ENCODE assay signal across 14 cellular contexts in genomic region chr11:14584595-14584994, GRCh38. TPM values are rescaled to one million over a fixed set of nuclear protein-coding genes. Genes with fewer than 3 reads are reported as not detected.
DNase-seq lines count a peak whose midpoint lies in the region; ATAC-seq and TF ChIP-seq lines count a peak whose summit lies in the region.
"Had no signal": no experiment of that assay in that cellular context is flagged by ENCODE, and none has a peak within 500 bp of the region (broad histone marks: within the 10 kb centered on the region; RNA-seq: fewer than 3 reads in every experiment).

No MANE protein-coding gene starts in this region.

- DNase-seq in Calu3: peak; percentile 2
- peak in 1 of 3 donors; percentile 67 for DNase-seq in Peyer's patch
- DNase-seq in hepatocyte (ENCODE audit: low spot score): peak; percentile 63
- peak; percentile 47 to 61 for DNase-seq in trophoblast cell
- DNase-seq in activated CD4-positive, alpha-beta T cell treated with anti-CD3 and anti-CD28 coated beads, Interleukin-2, amount 50 U/mL, for 4 hours: no peak
- DNase-seq in GM23338 (ENCODE audit: low spot score): no peak
- DNase-seq: activated gamma-delta T cell treated with Interleukin-2 at 50 U/mL for 16 hours, cortex of kidney, NCI-H510A, WERI-Rb-1 had no signal

- H4K12ac ChIP-seq in trophoblast cell (ENCODE audit: low read depth, low read length): no peak overlapping the region

- H3K9me2 ChIP-seq in hepatocyte (replicated peaks; ENCODE audit: insufficient read depth) (no peaks in the 10 kb centered on the region), GM23338 (ENCODE audit: insufficient read depth) (no peaks in the 10 kb centered on the region)

- H3K79me2 ChIP-seq in hepatocyte (no peaks in the 10 kb centered on the region), trophoblast cell (ENCODE audit: control insufficient read depth, insufficient read depth, low read length, poor library complexity) (no peaks in the 10 kb centered on the region), GM23338 (replicated peaks; ENCODE audit: insufficient read depth) (no peaks in the 10 kb centered on the region)

- ATAC-seq in GM23338 (no peak), HG03378 (IDR thresholded peaks at IDR 0.05; ENCODE audit: unreplicated experiment) (no peak)
- ATAC-seq: GM12878, HCT116 had no signal

- no peak overlapping the region for H4K8ac ChIP-seq in trophoblast cell (ENCODE audit: low read depth, low read length)

- H3K14ac ChIP-seq in trophoblast cell (ENCODE audit: low read length): no peak overlapping the region

- 34% methylated on average over 2 of the region's 2 CpGs for WGBS in hepatocyte (ENCODE audit: low lambda C conversion rate, missing lambda C conversion rate)
- WGBS in trophoblast cell (ENCODE audit: extremely low coverage, insufficient coverage, insufficient read length): no CpG with 5 or more reads among the region's 2 CpGs

- H3K27ac Mint-ChIP-seq in Calu3 (ENCODE audit: unreplicated experiment) (peak overlapping the region; percentile 13), GM23338 (no peak overlapping the region)

- H2AK5ac ChIP-seq in trophoblast cell (ENCODE audit: low read length): no peak overlapping the region

- no peak for TF ChIP-seq POLR2A in Peyer's patch (IDR thresholded peaks at IDR 0.05)

- H2BK12ac ChIP-seq in trophoblast cell (ENCODE audit: low read length): no peak overlapping the region

- H3K9me3 Mint-ChIP-seq in Calu3 (ENCODE audit: low read depth, unreplicated experiment): peaks cover 3% of the 10 kb centered on the region
- no peaks in the 10 kb centered on the region for H3K9me3 Mint-ChIP-seq in GM23338

- H3K27me3 Mint-ChIP-seq in Calu3 (ENCODE audit: unreplicated experiment): no peaks in the 10 kb centered on the region
- no peaks in the 10 kb centered on the region for H3K27me3 Mint-ChIP-seq in GM23338 (ENCODE audit: insufficient read depth, low read depth, poor library complexity)

- H4K20me1 ChIP-seq in hepatocyte (ENCODE audit: insufficient read depth, poor library complexity, severe bottlenecking) (no peaks in the 10 kb centered on the region), GM23338 (replicated peaks; ENCODE audit: insufficient read depth) (no peaks in the 10 kb centered on the region)

- H3K36me3 ChIP-seq in Peyer's patch: no peaks in the 10 kb centered on the region
- no peaks in the 10 kb centered on the region for H3K36me3 ChIP-seq in hepatocyte (replicated peaks; ENCODE audit: insufficient read depth, low read depth)
- no peaks in the 10 kb centered on the region for H3K36me3 ChIP-seq in trophoblast cell (ENCODE audit: control insufficient read depth in 1 of 2, insufficient read depth in 2 of 2, low read length in 2 of 2)
- no peaks in the 10 kb centered on the region for H3K36me3 ChIP-seq in GM23338 (ENCODE audit: insufficient read depth)
- H3K36me3 ChIP-seq: WERI-Rb-1 had no signal

- intact Hi-C loops in Calu3 (cut with micrococcal nuclease; ENCODE audit: unreplicated experiment): no loop called here

- no peak overlapping the region for H2BK5ac ChIP-seq in trophoblast cell (ENCODE audit: low read depth, low read length, poor library complexity)

- H2AFZ ChIP-seq in hepatocyte (no peak overlapping the region), trophoblast cell (ENCODE audit: insufficient read depth, low read length, poor library complexity) (no peak overlapping the region), GM23338 (no peak overlapping the region)

- H3K4me3 Mint-ChIP-seq in Calu3 (ENCODE audit: low read depth, unreplicated experiment) (peak overlapping the region; percentile 20), GM23338 (no peak overlapping the region)

- no peak overlapping the region for H3K18ac ChIP-seq in trophoblast cell (ENCODE audit: low read length)

- no peak overlapping the region for H3K4ac ChIP-seq in trophoblast cell (ENCODE audit: low read depth, low read length)

- H3K4me3 ChIP-seq in Peyer's patch: no peak overlapping the region
- H3K4me3 ChIP-seq in hepatocyte: no peak overlapping the region
- H3K4me3 ChIP-seq in trophoblast cell (ENCODE audit: low read depth, low read length): no peak overlapping the region
- H3K4me3 ChIP-seq in GM23338: no peak overlapping the region
- H3K4me3 ChIP-seq: GM12878 had no signal

- no peak overlapping the region for H3K4me2 ChIP-seq in hepatocyte
- peak overlapping the region; percentile 46 for H3K4me2 ChIP-seq in trophoblast cell (ENCODE audit: low read length)
- no peak overlapping the region for H3K4me2 ChIP-seq in GM23338

- no peaks in the 10 kb centered on the region for H3K27me3 ChIP-seq in Peyer's patch
- H3K27me3 ChIP-seq in hepatocyte: no peaks in the 10 kb centered on the region
- no peaks in the 10 kb centered on the region for H3K27me3 ChIP-seq in trophoblast cell (ENCODE audit: insufficient read depth, low read length)
- H3K27me3 ChIP-seq in GM23338 (ENCODE audit: insufficient read depth): no peaks in the 10 kb centered on the region

- peaks cover 0 to 15% (median 0%) of the 10 kb centered on the region in 4 donors for H3K4me1 ChIP-seq in Peyer's patch
- peaks cover 26% of the 10 kb centered on the region for H3K4me1 ChIP-seq in hepatocyte (ENCODE audit: insufficient read depth)
- H3K4me1 ChIP-seq in trophoblast cell (ENCODE audit: control insufficient read depth in 1 of 2, insufficient read depth in 2 of 2, low read length in 2 of 2): peaks cover 9 to 20% of the 10 kb centered on the region in 2 experiments
- no peaks in the 10 kb centered on the region for H3K4me1 ChIP-seq in GM23338 (ENCODE audit: insufficient read depth)

- no TSS peak for BruUV-seq in Calu3 (replicated peaks; lab: Mats Ljungman, UMichigan)

- H3K9ac ChIP-seq in trophoblast cell (ENCODE audit: low read length): no peak overlapping the region

- peaks cover 12% of the 10 kb centered on the region for H3K79me1 ChIP-seq in trophoblast cell (ENCODE audit: low read length)

- H3K4me1 Mint-ChIP-seq in Calu3 (ENCODE audit: low read depth, unreplicated experiment) (peaks cover 22% of the 10 kb centered on the region), GM23338 (no peaks in the 10 kb centered on the region)

- H3K36me3 Mint-ChIP-seq in Calu3 (ENCODE audit: insufficient read depth, unreplicated experiment) (no peaks in the 10 kb centered on the region), GM23338 (ENCODE audit: low read depth) (no peaks in the 10 kb centered on the region)

- no peak overlapping the region for H4K91ac ChIP-seq in trophoblast cell (ENCODE audit: low read depth, low read length)

- peak overlapping the region in 3 of 4 donors; percentile 35 to 73 (median 52) for H3K27ac ChIP-seq in Peyer's patch
- H3K27ac ChIP-seq in hepatocyte: peak overlapping the region; percentile 75
- H3K27ac ChIP-seq in trophoblast cell (ENCODE audit: low read depth, low read length): peak overlapping the region; percentile 49
- H3K27ac ChIP-seq in GM23338 (ENCODE audit: low read depth): no peak overlapping the region
- H3K27ac ChIP-seq: WERI-Rb-1 had no signal

- TF ChIP-seq CTCF in Calu3 (IDR thresholded peaks at IDR 0.05; ENCODE audit: unreplicated experiment): no peak
- TF ChIP-seq CTCF in Peyer's patch (IDR thresholded peaks at IDR 0.05): peak in 2 of 6 experiments; percentile 36 to 40
- TF ChIP-seq CTCF in hepatocyte (IDR thresholded peaks at IDR 0.05; ENCODE audit: poor library complexity): no peak
- no peak for TF ChIP-seq CTCF in GM23338 (conservative IDR thresholded peaks at IDR 0.05; ENCODE audit: low read depth in 2 of 2)

- H3K9me3 ChIP-seq in Peyer's patch (no peaks in the 10 kb centered on the region), hepatocyte (ENCODE audit: low read depth) (no peaks in the 10 kb centered on the region), trophoblast cell (ENCODE audit: insufficient read depth, low read depth, low read length) (no peaks in the 10 kb centered on the region)

- no peak overlapping the region for H2BK120ac ChIP-seq in trophoblast cell (ENCODE audit: insufficient read depth, low read length, poor library complexity)

- H3F3A ChIP-seq in GM23338 (replicated peaks; ENCODE audit: low read depth): no peaks in the 10 kb centered on the region

- no peak overlapping the region for H3K23ac ChIP-seq in trophoblast cell (ENCODE audit: low read length)

- CTCF ChIA-PET in Calu3 (lab: Charles Lee): no interaction called here

TF ChIP-seq in GM23338, 12 proteins besides CTCF, POLR2A, EP300 and RAD21 (continues in another document):
- TF ChIP-seq CREB1 (CRISPR knock-in tag; IDR thresholded peaks at IDR 0.05; ENCODE audit: low read depth) (no peak), POLR2AphosphoS5 (IDR thresholded peaks at IDR 0.05; ENCODE audit: low read depth) (no peak), REST (IDR thresholded peaks at IDR 0.05; ENCODE audit: unreplicated experiment) (no peak), JUNB (IDR thresholded peaks at IDR 0.05; ENCODE audit: unreplicated experiment) (no peak), STAT1 (IDR thresholded peaks at IDR 0.05; ENCODE audit: unreplicated experiment) (no peak), EZH2phosphoT487 (IDR thresholded peaks at IDR 0.05; ENCODE audit: unreplicated experiment) (no peak)

RNA-seq across cellular contexts. Expression of gene PDE3B, which starts 59.0 kb away (rescaled TPM):
- total RNA-seq in Calu3 (2022) (4.5 and 4.6 TPM in 2 replicates), Peyer's patch (10 to 100 TPM; 14.0 to 30.5 (median 18.0) TPM), hepatocyte (45.4 and 46.3 TPM in 2 replicates)
- polyA plus RNA-seq in hepatocyte (10.9 and 15.8 TPM in 2 replicates), GM23338 (2016; fragmentation: Nextera tagmentation; extraction: Ambion mirVana) (4.3 and 4.9 TPM in 2 replicates)
- 4.3 and 5.1 TPM in 2 replicates for polyA plus RNA-seq in trophoblast cell (2013)
- total RNA-seq in GM23338 (2014; rRNA removed; shearing (Covaris generic)): 16.9 and 21.3 TPM in 2 replicates
- total RNA-seq: OCI-LY7 had no signal

Comparison
In these comparisons a context has a peak if more than half of its experiments do, and no peak if none do; other contexts are left out.
1. DNase-seq: peak in Calu3 (single experiment), hepatocyte (single experiment) and trophoblast cell (2 of 2); none in activated CD4-positive, alpha-beta T cell treated with anti-CD3 and anti-CD28 coated beads, Interleukin-2, amount 50 U/mL, for 4 hours (0 of 2) and GM23338 (single experiment).